Comparison of ENCODE assay signal across 9 cellular contexts in genomic region chr15:60720493-60721231, GRCh38.
DNase-seq lines count a peak whose midpoint lies in the region; ATAC-seq and TF ChIP-seq lines count a peak whose summit lies in the region.
"Had no signal": no experiment of that assay in that cellular context is flagged by ENCODE, and none has a peak within 500 bp of the region (broad histone marks: within the 10 kb centered on the region; RNA-seq: fewer than 3 reads in every experiment).

No MANE protein-coding gene starts in this region.

- no peak for TF ChIP-seq CTCF in CD4-positive, alpha-beta T cell (IDR thresholded peaks at IDR 0.05)
- no peak for TF ChIP-seq CTCF in natural killer cell (IDR thresholded peaks at IDR 0.05)

- peak overlapping the region; percentile 44 for H3K27ac ChIP-seq in CD4-positive, alpha-beta T cell (ENCODE audit: low read depth, low read length)
- H3K27ac ChIP-seq: parathyroid adenoma had no signal

- no peaks in the 10 kb centered on the region for H3K27me3 Mint-ChIP-seq in CD4-positive, alpha-beta T cell
- no peaks in the 10 kb centered on the region for H3K27me3 Mint-ChIP-seq in activated CD4-positive, alpha-beta memory T cell treated with anti-CD3 and anti-CD28 coated beads for 36 hours
- no peaks in the 10 kb centered on the region for H3K27me3 Mint-ChIP-seq in natural killer cell (ENCODE audit: low read depth in 2 of 2)

- no peaks in the 10 kb centered on the region for H3K36me3 Mint-ChIP-seq in CD4-positive, alpha-beta T cell (ENCODE audit: low read depth)
- H3K36me3 Mint-ChIP-seq in activated CD4-positive, alpha-beta memory T cell treated with anti-CD3 and anti-CD28 coated beads for 36 hours, result peaks cover 4% of the 10 kb centered on the region
- no peaks in the 10 kb centered on the region for H3K36me3 Mint-ChIP-seq in natural killer cell

- ATAC-seq in CD4-positive, alpha-beta T cell (ENCODE audit: poor library complexity), result peak; percentile 78
- ATAC-seq in HG02678 (IDR thresholded peaks at IDR 0.05; ENCODE audit: unreplicated experiment) (peak; percentile 56), natural killer cell (peak in 2 of 3 donors; percentile 21 to 50), GM19397 (IDR thresholded peaks at IDR 0.05; ENCODE audit: unreplicated experiment) (no peak)

- no peak overlapping the region for H3K4me3 ChIP-seq in H7 (ENCODE audit: insufficient read depth, low read depth, low read length)

- no peaks in the 10 kb centered on the region for H3K9me3 Mint-ChIP-seq in CD4-positive, alpha-beta T cell
- H3K9me3 Mint-ChIP-seq in activated CD4-positive, alpha-beta memory T cell treated with anti-CD3 and anti-CD28 coated beads for 36 hours, result no peaks in the 10 kb centered on the region
- H3K9me3 Mint-ChIP-seq in natural killer cell, result no peaks in the 10 kb centered on the region

- no peaks in the 10 kb centered on the region for H3K36me3 ChIP-seq in H7 (replicated peaks; ENCODE audit: control insufficient read depth, insufficient read depth, low read length)

- intact Hi-C loops in CD4-positive, alpha-beta T cell (cut with DNase I, micrococcal nuclease), result loop anchor here (2.0 to 5.0 kb wide), 3 partner anchors 122 to 128 kb away; no protein-coding TSS in a partner anchor
- intact Hi-C loops in activated CD4-positive, alpha-beta memory T cell treated with anti-CD3 and anti-CD28 coated beads for 36 hours (cut with micrococcal nuclease), result loop anchor here (1.0 to 5.0 kb wide), 11 partner anchors 10 to 213 kb away; no protein-coding TSS in a partner anchor
- intact Hi-C loops in natural killer cell (cut with micrococcal nuclease), result no loop called here

- H3K27me3 ChIP-seq in CD4-positive, alpha-beta T cell (ENCODE audit: control insufficient read depth, insufficient read depth, low read length), result no peaks in the 10 kb centered on the region
- no peaks in the 10 kb centered on the region for H3K27me3 ChIP-seq in H7 (ENCODE audit: control insufficient read depth, insufficient read depth, low read length)

- CTCF ChIA-PET in CD4-positive, alpha-beta T cell (lab: Charles Lee), result interaction anchor here (1.0 to 3.9 kb wide), 7 partner anchors 25 to 196 kb away, joined by 3 to 17 read pairs (median 6); no protein-coding TSS in a partner anchor
- CTCF ChIA-PET in activated CD4-positive, alpha-beta memory T cell treated with anti-CD3 and anti-CD28 coated beads for 36 hours (lab: Charles Lee), result interaction anchor here (0.6 to 5.9 kb wide), 24 partner anchors 12 to 1222 kb away, joined by 3 to 28 read pairs (median 4); no protein-coding TSS in a partner anchor

- peaks cover 69% of the 10 kb centered on the region for H3K4me1 Mint-ChIP-seq in CD4-positive, alpha-beta T cell (ENCODE audit: low read depth)
- peaks cover 64% of the 10 kb centered on the region for H3K4me1 Mint-ChIP-seq in activated CD4-positive, alpha-beta memory T cell treated with anti-CD3 and anti-CD28 coated beads for 36 hours (ENCODE audit: low read depth)
- H3K4me1 Mint-ChIP-seq in natural killer cell, result peaks cover 19 to 21% of the 10 kb centered on the region in 2 donors

- peak; percentile 13 to 41 (median 32) for DNase-seq in CD4-positive, alpha-beta T cell
- DNase-seq in activated CD4-positive, alpha-beta memory T cell treated with anti-CD3 and anti-CD28 coated beads for 36 hours, result peak; percentile 86
- no peak for DNase-seq in natural killer cell
- DNase-seq in H7, result no peak
- no peak for DNase-seq in kidney glomerular epithelial cell (lab: John Stamatoyannopoulos, UW)
- no peak for DNase-seq in AG08396 (ENCODE audit: low spot score)

- H3K4me3 Mint-ChIP-seq in CD4-positive, alpha-beta T cell, result peak overlapping the region; percentile 78
- H3K4me3 Mint-ChIP-seq in activated CD4-positive, alpha-beta memory T cell treated with anti-CD3 and anti-CD28 coated beads for 36 hours, result peak overlapping the region; percentile 65
- H3K4me3 Mint-ChIP-seq in natural killer cell, result peak overlapping the region; percentile 70

- H3K27ac Mint-ChIP-seq in CD4-positive, alpha-beta T cell, result peak overlapping the region; percentile 86
- H3K27ac Mint-ChIP-seq in activated CD4-positive, alpha-beta memory T cell treated with anti-CD3 and anti-CD28 coated beads for 36 hours, result peak overlapping the region; percentile 95
- H3K27ac Mint-ChIP-seq in natural killer cell, result no peak overlapping the region

- POLR2A ChIA-PET in CD4-positive, alpha-beta T cell (lab: Charles Lee), result interaction anchor here (0.6 to 6.4 kb wide), 17 partner anchors 15 to 147 kb away, joined by 3 to 62 read pairs (median 4); no protein-coding TSS in a partner anchor
- POLR2A ChIA-PET in activated CD4-positive, alpha-beta memory T cell treated with anti-CD3 and anti-CD28 coated beads for 36 hours (lab: Charles Lee), result interaction anchor here (0.6 to 2.6 kb wide), 21 partner anchors 16 to 328 kb away, joined by 3 to 19 read pairs (median 5); no protein-coding TSS in a partner anchor

- no peaks in the 10 kb centered on the region for H3K9me3 ChIP-seq in CD4-positive, alpha-beta T cell (ENCODE audit: control insufficient read depth, low read length)

Comparison
In these comparisons a context has a peak if more than half of its experiments do, and no peak if none do; other contexts are left out.
1. DNase-seq: peak in CD4-positive, alpha-beta T cell (10 of 10) and activated CD4-positive, alpha-beta memory T cell treated with anti-CD3 and anti-CD28 coated beads for 36 hours (single experiment); none in natural killer cell (single experiment), H7 (single experiment), kidney glomerular epithelial cell (single experiment) and AG08396 (single experiment).
2. H3K27ac Mint-ChIP-seq: peak in CD4-positive, alpha-beta T cell (single experiment) and activated CD4-positive, alpha-beta memory T cell treated with anti-CD3 and anti-CD28 coated beads for 36 hours (single experiment); none in natural killer cell (0 of 2).
3. Peak in every context shown above with its lines, with median percentiles within 50 percentile points of each other: H3K4me3 Mint-ChIP-seq.